In genomic region chr5:5351288-5352089, GRCh38 we compare ENCODE assay signal across 1 cellular context.
TF ChIP-seq lines count a peak whose summit lies in the region.

No MANE protein-coding gene starts in this region.

TF ChIP-seq in HepG2, 621 proteins besides CTCF, POLR2A, EP300 and RAD21 (continued from another document and continues in another):
- no peak for TF ChIP-seq GRHL1 (CRISPR knock-in tag; conservative IDR thresholded peaks at IDR 0.05)
- no peak for TF ChIP-seq ZNF317 (CRISPR knock-in tag; IDR thresholded peaks at IDR 0.05)
- no peak for TF ChIP-seq NFRKB (IDR thresholded peaks at IDR 0.05)
- TF ChIP-seq ZBTB44 (CRISPR knock-in tag; IDR thresholded peaks at IDR 0.05), result no peak
- no peak for TF ChIP-seq ZBTB49 (CRISPR knock-in tag; IDR thresholded peaks at IDR 0.05; ENCODE audit: borderline replicate concordance)
- TF ChIP-seq HMGXB4 (CRISPR knock-in tag; IDR thresholded peaks at IDR 0.05; ENCODE audit: borderline replicate concordance in 1 of 2, low read depth in 1 of 2), result no peak
- 0 out of 2 replicates have a peak, but pooled peaks have one; percentile 59 for TF ChIP-seq ZNF772 (CRISPR knock-in tag; IDR thresholded peaks at IDR 0.05)
- no peak for TF ChIP-seq ZNF7 (CRISPR knock-in tag; IDR thresholded peaks at IDR 0.05)
- TF ChIP-seq ZNF543 (CRISPR knock-in tag; IDR thresholded peaks at IDR 0.05), result no peak
- no peak for TF ChIP-seq ATF7 (IDR thresholded peaks at IDR 0.05)
- TF ChIP-seq ATF7 (CRISPR knock-in tag; IDR thresholded peaks at IDR 0.05), result no peak
- no peak for TF ChIP-seq HOXA5 (CRISPR knock-in tag; IDR thresholded peaks at IDR 0.05)
- TF ChIP-seq ZNF225 (CRISPR knock-in tag; IDR thresholded peaks at IDR 0.05), result no peak
- TF ChIP-seq DPF2 (CRISPR knock-in tag; IDR thresholded peaks at IDR 0.05; ENCODE audit: borderline replicate concordance, low read depth), result no peak
- TF ChIP-seq ZNF496 (CRISPR knock-in tag; IDR thresholded peaks at IDR 0.05; ENCODE audit: insufficient replicate concordance), result no peak
- no peak for TF ChIP-seq BATF2 (CRISPR knock-in tag; IDR thresholded peaks at IDR 0.05)
- no peak for TF ChIP-seq ZNF160 (CRISPR knock-in tag; IDR thresholded peaks at IDR 0.05)
- TF ChIP-seq ELK4 (CRISPR knock-in tag; IDR thresholded peaks at IDR 0.05; ENCODE audit: borderline replicate concordance), result no peak
- no peak for TF ChIP-seq ZKSCAN5 (CRISPR knock-in tag; IDR thresholded peaks at IDR 0.05)
- TF ChIP-seq HIC2 (CRISPR knock-in tag; IDR thresholded peaks at IDR 0.05; ENCODE audit: low read depth), result no peak
- no peak for TF ChIP-seq MLXIP (CRISPR knock-in tag; IDR thresholded peaks at IDR 0.05; ENCODE audit: borderline replicate concordance)
- TF ChIP-seq ZNF605 (CRISPR knock-in tag; IDR thresholded peaks at IDR 0.05), result no peak
- TF ChIP-seq ARID3A (IDR thresholded peaks at IDR 0.05; ENCODE audit: low read depth, low read length), result no peak; the same call in 1 of the 2 replicates
- no peak for TF ChIP-seq ATM (IDR thresholded peaks at IDR 0.05; ENCODE audit: borderline replicate concordance)
- TF ChIP-seq ZNF549 (CRISPR knock-in tag; IDR thresholded peaks at IDR 0.05), result no peak
- TF ChIP-seq IRF2 (CRISPR knock-in tag; IDR thresholded peaks at IDR 0.05), result peak; percentile 51; the same call in 1 of the 2 replicates
- no peak for TF ChIP-seq ZBTB42 (CRISPR knock-in tag; IDR thresholded peaks at IDR 0.05)
- no peak; the same call in 1 of the 2 replicates for TF ChIP-seq EHMT2 (IDR thresholded peaks at IDR 0.05; ENCODE audit: borderline replicate concordance, low read depth, low read length)
- no peak for TF ChIP-seq ZNF83 (CRISPR knock-in tag; IDR thresholded peaks at IDR 0.05; ENCODE audit: borderline replicate concordance)
- peak; percentile 85 for TF ChIP-seq PATZ1 (CRISPR knock-in tag; IDR thresholded peaks at IDR 0.05)
- TF ChIP-seq KAT2B (IDR thresholded peaks at IDR 0.05; ENCODE audit: borderline replicate concordance, low read depth, low read length), result no peak
- no peak for TF ChIP-seq ZNF230 (CRISPR knock-in tag; IDR thresholded peaks at IDR 0.05)
- TF ChIP-seq NR0B2 (CRISPR knock-in tag; IDR thresholded peaks at IDR 0.05), result no peak
- TF ChIP-seq TBP (CRISPR knock-in tag; IDR thresholded peaks at IDR 0.05), result no peak
- TF ChIP-seq RXRB (CRISPR knock-in tag; IDR thresholded peaks at IDR 0.05; ENCODE audit: borderline replicate concordance), result peak; percentile 64; the same call in 1 of the 2 replicates
- no peak for TF ChIP-seq CENPX (CRISPR knock-in tag; IDR thresholded peaks at IDR 0.05)
- TF ChIP-seq ATF3 (CRISPR knock-in tag; IDR thresholded peaks at IDR 0.05), result 0 out of 2 replicates have a peak, but pooled peaks have one; percentile 46
- no peak for TF ChIP-seq MTA1 (CRISPR knock-in tag; IDR thresholded peaks at IDR 0.05; ENCODE audit: borderline replicate concordance)
- TF ChIP-seq FOSL1 (CRISPR knock-in tag; IDR thresholded peaks at IDR 0.05; ENCODE audit: borderline replicate concordance), result peak; percentile 52; the same call in 1 of the 2 replicates
